In the genomic region with DNA sequence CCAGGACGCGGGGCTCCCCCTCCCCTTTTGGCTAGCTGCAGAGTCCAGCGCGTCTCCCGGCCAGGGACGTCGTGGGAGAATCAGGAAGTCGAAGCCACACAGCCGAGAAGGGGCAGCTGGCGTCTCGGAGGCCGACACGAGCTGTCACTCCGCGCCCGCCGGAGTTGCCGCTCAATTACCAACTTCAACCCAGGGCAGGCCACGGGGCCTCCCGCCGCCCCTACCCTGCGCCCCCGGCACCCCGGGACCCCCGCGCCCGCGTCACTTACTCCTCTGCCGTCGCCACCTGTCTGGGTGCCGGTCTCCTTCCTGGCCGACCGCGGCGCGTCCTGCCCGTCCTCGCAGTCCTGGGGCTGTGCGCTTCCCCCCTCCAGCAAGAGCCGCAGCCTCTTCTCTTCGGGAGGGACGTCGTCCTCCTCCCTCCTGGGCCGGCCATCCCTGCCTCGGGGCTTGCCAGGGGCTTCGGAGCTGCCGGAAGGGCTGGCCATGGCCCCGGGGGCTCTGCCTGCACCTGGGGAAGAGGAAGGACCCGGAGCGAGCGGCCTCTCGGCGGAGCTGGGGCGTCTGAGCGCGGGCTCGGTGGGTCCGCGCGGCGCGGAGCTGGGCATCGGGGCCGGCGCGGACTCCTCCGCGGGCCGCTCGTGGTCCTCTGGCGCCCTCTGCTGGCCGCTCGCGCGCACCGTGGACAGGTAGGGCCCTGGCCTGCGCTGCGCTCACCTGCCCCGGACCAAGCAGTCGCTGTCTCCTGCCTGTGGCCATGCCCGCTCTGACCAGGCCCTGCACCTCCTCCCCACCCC, we compare ENCODE assay signal across 8 cellular contexts.
DNase-seq lines count a peak whose midpoint lies in the region; ATAC-seq, FAIRE-seq and TF ChIP-seq lines count a peak whose summit lies in the region.
"Not testable (repeated sequence)": the region's sequence is repeated elsewhere in the genome, so short reads cannot be mapped to it uniquely, and the experiment has no call there.

No MANE protein-coding gene starts in this region.

- peak; percentile 35 for TF ChIP-seq CTCF in AG09319 (IDR thresholded peaks at IDR 0.05; ENCODE audit: low read depth, low read length)
- not testable (repeated sequence) for TF ChIP-seq CTCF in activated B cell treated with CpG ODN at 0.5 μM for 24 hours (IDR thresholded peaks at IDR 0.05)
- peak; percentile 9 for TF ChIP-seq CTCF in astrocyte (IDR thresholded peaks at IDR 0.05; ENCODE audit: insufficient read depth, low read depth, low read length)

- CTCF ChIA-PET in activated B cell treated with CpG ODN at 0.5 μM for 24 hours (lab: Charles Lee), result not testable (repeated sequence)

- not testable (repeated sequence) for H3K4me1 ChIP-seq in astrocyte (ENCODE audit: insufficient read depth, low read length)

- H3K4me2 ChIP-seq in astrocyte (ENCODE audit: low read length), result peak overlapping the region; percentile 79

- not testable (repeated sequence) for H3K36me3 ChIP-seq in astrocyte (ENCODE audit: insufficient read depth, low read length)

- FAIRE-seq in astrocyte (lab: Jason Lieb, UNC), result not testable (repeated sequence)

- ATAC-seq in activated B cell treated with CpG ODN at 0.5 μM for 24 hours (ENCODE audit: low read depth) (peak; percentile 57), naive B cell (ENCODE audit: low read depth in 2 of 2) (peak; percentile 45 to 52)

- not testable (repeated sequence) for H3K79me2 ChIP-seq in astrocyte (ENCODE audit: insufficient read depth, low read length)

- H3K4me3 Mint-ChIP-seq in activated B cell treated with CpG ODN at 0.5 μM for 24 hours (peak overlapping the region; percentile 53), astrocyte (ENCODE audit: unreplicated experiment) (peak overlapping the region; percentile 69), naive B cell (peak overlapping the region in 7 of 8 donors; percentile 64 to 88 (median 72))

- not testable (repeated sequence) for H3K9me3 ChIP-seq in astrocyte (ENCODE audit: insufficient read depth, low read depth, low read length)

- H3K27ac ChIP-seq in astrocyte (ENCODE audit: low read depth, low read length), result not testable (repeated sequence)

- H3K4me3 ChIP-seq in astrocyte (ENCODE audit: insufficient read depth, low read depth, low read length), result peak overlapping the region; percentile 5

- H3K27me3 ChIP-seq in astrocyte (ENCODE audit: insufficient read depth, low read length), result not testable (repeated sequence)

- H4K20me1 ChIP-seq in astrocyte (ENCODE audit: insufficient read depth, low read length), result not testable (repeated sequence)

- H3K9me3 Mint-ChIP-seq in activated B cell treated with CpG ODN at 0.5 μM for 24 hours; astrocyte (ENCODE audit: unreplicated experiment); naive B cell: not testable (repeated sequence)

- peak overlapping the region; percentile 60 for H2AFZ ChIP-seq in astrocyte (ENCODE audit: low read depth, low read length)

- intact Hi-C loops in activated B cell treated with CpG ODN at 0.5 μM for 24 hours (cut with micrococcal nuclease), result loop anchor here (1.0 to 10.0 kb wide), 2 partner anchors 282 to 355 kb away; partner anchors contain the start of gene FOXJ2
- intact Hi-C loops in head of caudate nucleus (cut with DNase I), result not testable (repeated sequence)

- H3K27me3 Mint-ChIP-seq in activated B cell treated with CpG ODN at 0.5 μM for 24 hours (peaks cover 17% of the 10 kb centered on the region), astrocyte (ENCODE audit: low read depth, unreplicated experiment) (peaks cover 29% of the 10 kb centered on the region), naive B cell (peaks cover 7 to 38% (median 11%) of the 10 kb centered on the region in 3 donors)

- DNase-seq in AG09319 (ENCODE audit: extremely low read depth, low read depth); astrocyte (ENCODE audit: low read depth): not testable (repeated sequence)
- DNase-seq in GM19238 (ENCODE audit: insufficient read length, low spot score), result peak; percentile 22
- DNase-seq in NCI-H2107 (lab: John Stamatoyannopoulos, UW), result peak; percentile 70
- DNase-seq in activated B cell treated with CpG ODN at 0.5 μM for 24 hours, result peak; percentile 59
- DNase-seq in head of caudate nucleus, result peak in 31 of 42 donors; percentile 19 to 83 (median 60)
- DNase-seq in naive B cell, result peak; percentile 50
- DNase-seq in stimulated activated CD4-positive, alpha-beta T cell treated with anti-CD3 and anti-CD28 coated beads, TNF-alpha, amount 100 ng/mL, for 24 hours (ENCODE audit: low read depth in 3 of 3), result peak; percentile 50 to 72 (median 61)

- not testable (repeated sequence) for H3K36me3 Mint-ChIP-seq in activated B cell treated with CpG ODN at 0.5 μM for 24 hours (ENCODE audit: low read depth); astrocyte (ENCODE audit: low read depth, unreplicated experiment); naive B cell

- POLR2A ChIA-PET in activated B cell treated with CpG ODN at 0.5 μM for 24 hours (lab: Charles Lee), result not testable (repeated sequence)

- H3K9ac ChIP-seq in astrocyte (ENCODE audit: low read length), result not testable (repeated sequence)

- not testable (repeated sequence) for H3K27ac Mint-ChIP-seq in activated B cell treated with CpG ODN at 0.5 μM for 24 hours; astrocyte (ENCODE audit: unreplicated experiment); naive B cell

- H3K4me1 Mint-ChIP-seq in activated B cell treated with CpG ODN at 0.5 μM for 24 hours; astrocyte (ENCODE audit: low read depth, unreplicated experiment); naive B cell: not testable (repeated sequence)
